ENCODE assay signal across 13 cellular contexts in the genomic region with DNA sequence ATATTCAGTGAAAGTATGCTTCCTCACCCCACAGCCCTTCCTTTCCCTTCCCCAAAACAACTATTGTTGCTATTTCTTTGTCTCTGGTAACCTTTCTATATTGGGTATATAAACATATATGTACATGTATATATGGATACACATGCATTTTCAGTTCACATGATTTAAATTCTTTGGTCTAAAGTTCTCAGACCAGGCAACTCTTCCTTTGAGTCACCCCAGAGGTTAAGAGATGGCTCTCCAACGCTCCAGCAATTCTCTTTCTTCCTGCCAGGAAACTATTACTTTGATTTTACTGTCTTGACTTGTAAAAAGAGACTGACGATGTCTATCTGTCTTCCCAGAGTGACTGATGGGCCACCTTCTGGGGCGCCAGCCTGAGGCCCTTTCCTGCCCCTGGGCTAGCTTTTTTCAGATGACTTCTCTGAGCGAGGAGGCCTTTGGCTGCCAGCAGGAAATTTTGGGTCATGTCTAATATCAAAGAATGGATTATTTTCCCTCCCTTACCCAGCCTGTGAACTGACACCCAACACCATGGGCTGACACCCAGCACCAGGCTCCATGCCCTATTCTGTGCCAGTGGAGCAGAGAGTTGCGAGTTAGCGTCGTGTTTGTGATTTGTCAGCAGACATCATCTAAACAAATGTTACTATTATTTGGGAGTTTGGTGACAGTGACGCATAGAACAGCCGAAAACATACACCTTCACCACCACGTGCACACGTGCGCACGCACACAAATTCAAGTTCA. TPM values are rescaled to one million over a fixed set of nuclear protein-coding genes. Genes with fewer than 3 reads are reported as not detected.
DNase-seq lines count a peak whose midpoint lies in the region; ATAC-seq and TF ChIP-seq lines count a peak whose summit lies in the region.
"Had no signal": no experiment of that assay in that cellular context is flagged by ENCODE, and none has a peak within 500 bp of the region (broad histone marks: within the 10 kb centered on the region; RNA-seq: fewer than 3 reads in every experiment).

No MANE protein-coding gene starts in this region.

- no peak overlapping the region for H3K4me3 Mint-ChIP-seq in CD14-positive monocyte
- no peak overlapping the region for H3K4me3 Mint-ChIP-seq in activated CD4-positive, alpha-beta memory T cell treated with anti-CD3 and anti-CD28 coated beads for 36 hours
- H3K4me3 Mint-ChIP-seq in mesothelial cell of epicardium = no peak overlapping the region

- peak; percentile 1 for DNase-seq in CD14-positive monocyte (ENCODE audit: low spot score)
- no peak for DNase-seq in activated CD4-positive, alpha-beta memory T cell treated with anti-CD3 and anti-CD28 coated beads for 36 hours
- no peak for DNase-seq in mesothelial cell of epicardium (ENCODE audit: low spot score in 2 of 2, unreplicated experiment in 2 of 2)
- DNase-seq in NCI-H146 (lab: John Stamatoyannopoulos, UW) = no peak
- no peak for DNase-seq in NCI-H1436 treated with DMSO at 0.1 percent for 48 hours (lab: John Stamatoyannopoulos, UW)
- DNase-seq: central memory CD4-positive, alpha-beta T cell; COR-L47; esophagus squamous epithelium; RPMI8226 had no signal

- intact Hi-C loops in CD14-positive monocyte (cut with micrococcal nuclease) = no loop called here
- intact Hi-C loops in activated CD4-positive, alpha-beta memory T cell treated with anti-CD3 and anti-CD28 coated beads for 36 hours (cut with micrococcal nuclease) = no loop called here

- ATAC-seq in GM18858 (IDR thresholded peaks at IDR 0.05; ENCODE audit: unreplicated experiment) (peak; percentile 47), GM19328 (IDR thresholded peaks at IDR 0.05; ENCODE audit: unreplicated experiment) (no peak), HG03045 (IDR thresholded peaks at IDR 0.05; ENCODE audit: unreplicated experiment) (no peak)
- ATAC-seq: right lobe of liver had no signal

- H3K27ac Mint-ChIP-seq in CD14-positive monocyte (peak overlapping the region in 2 of 7 donors; percentile 12 to 43), mesothelial cell of epicardium (peak overlapping the region; percentile 57)
- H3K27ac Mint-ChIP-seq in activated CD4-positive, alpha-beta memory T cell treated with anti-CD3 and anti-CD28 coated beads for 36 hours = peak overlapping the region; percentile 14

- H3K36me3 Mint-ChIP-seq in CD14-positive monocyte = peaks cover 78 to 86% of the 10 kb centered on the region in 2 donors
- H3K36me3 Mint-ChIP-seq in activated CD4-positive, alpha-beta memory T cell treated with anti-CD3 and anti-CD28 coated beads for 36 hours = peaks cover 29% of the 10 kb centered on the region
- H3K36me3 Mint-ChIP-seq in mesothelial cell of epicardium = peaks cover 19% of the 10 kb centered on the region

- H3K9me3 Mint-ChIP-seq in CD14-positive monocyte (no peaks in the 10 kb centered on the region), mesothelial cell of epicardium (no peaks in the 10 kb centered on the region)
- H3K9me3 Mint-ChIP-seq in activated CD4-positive, alpha-beta memory T cell treated with anti-CD3 and anti-CD28 coated beads for 36 hours = no peaks in the 10 kb centered on the region

- no peak for TF ChIP-seq CTCF in CD14-positive monocyte (IDR thresholded peaks at IDR 0.05)
- TF ChIP-seq CTCF in mesothelial cell of epicardium (IDR thresholded peaks at IDR 0.05; ENCODE audit: unreplicated experiment) = no peak

- peaks cover 46% of the 10 kb centered on the region for H3K4me1 Mint-ChIP-seq in CD14-positive monocyte
- H3K4me1 Mint-ChIP-seq in activated CD4-positive, alpha-beta memory T cell treated with anti-CD3 and anti-CD28 coated beads for 36 hours (ENCODE audit: low read depth) = peaks cover 21% of the 10 kb centered on the region
- peaks cover 61% of the 10 kb centered on the region for H3K4me1 Mint-ChIP-seq in mesothelial cell of epicardium

- CTCF ChIA-PET in activated CD4-positive, alpha-beta memory T cell treated with anti-CD3 and anti-CD28 coated beads for 36 hours (lab: Charles Lee) = interaction anchor here (1.8 kb wide), 1 partner anchor 140 kb away, joined by 5 read pairs; no protein-coding TSS in a partner anchor

- H3K27me3 Mint-ChIP-seq in CD14-positive monocyte (ENCODE audit: low read depth in 3 of 3) (peaks cover 0 to 9% (median 4%) of the 10 kb centered on the region in 3 donors), mesothelial cell of epicardium (ENCODE audit: low read depth) (no peaks in the 10 kb centered on the region)
- no peaks in the 10 kb centered on the region for H3K27me3 Mint-ChIP-seq in activated CD4-positive, alpha-beta memory T cell treated with anti-CD3 and anti-CD28 coated beads for 36 hours

- POLR2A ChIA-PET in activated CD4-positive, alpha-beta memory T cell treated with anti-CD3 and anti-CD28 coated beads for 36 hours (lab: Charles Lee) = no interaction called here

RNA-seq across cellular contexts. Expression of a gene that starts 14.4 kb away (rescaled TPM):
- polyA plus RNA-seq in CD14-positive monocyte = 10 to 100 TPM in 1 of 2 donors, 1 to 10 TPM in 1; 7.8 to 10.1 TPM
- total RNA-seq in activated CD4-positive, alpha-beta memory T cell treated with anti-CD3 and anti-CD28 coated beads for 36 hours = 10 to 100 TPM in 1 of 2 experiments, 1 to 10 TPM in 1; 9.8 to 10.7 TPM
- total RNA-seq in mesothelial cell of epicardium = 15.6 to 17.4 TPM (median 16.4 TPM) in 3 replicates

RNA-seq across cellular contexts. Expression of a gene that starts 37.3 kb away (rescaled TPM):
- 10 to 100 TPM; 30.4 to 30.7 TPM for polyA plus RNA-seq in CD14-positive monocyte
- 10 to 100 TPM; 40.1 to 43.9 TPM for total RNA-seq in activated CD4-positive, alpha-beta memory T cell treated with anti-CD3 and anti-CD28 coated beads for 36 hours
- 8.1 to 9.1 TPM (median 8.8 TPM) in 3 replicates for total RNA-seq in mesothelial cell of epicardium

RNA-seq across cellular contexts. Expression of a gene that starts 58.2 kb away (rescaled TPM):
- polyA plus RNA-seq in CD14-positive monocyte = 10 to 100 TPM in 1 of 2 donors, 1 to 10 TPM in 1; 7.0 to 13.8 TPM
- 1 to 10 TPM; 7.3 to 8.8 TPM for total RNA-seq in activated CD4-positive, alpha-beta memory T cell treated with anti-CD3 and anti-CD28 coated beads for 36 hours
- 9.2 to 10.2 TPM (median 10.0 TPM) in 3 replicates for total RNA-seq in mesothelial cell of epicardium
